ENCODE assay signal across 22 cellular contexts in genomic region chr11:85723088-85723487, GRCh38. TPM values are rescaled to one million over a fixed set of nuclear protein-coding genes. Genes with fewer than 3 reads are reported as not detected.
"Had no signal": no experiment of that assay in that cellular context is flagged by ENCODE, and none has a peak within 500 bp of the region (broad histone marks: within the 10 kb centered on the region; RNA-seq: fewer than 3 reads in every experiment).

No MANE protein-coding gene starts in this region.

- H3K27me3 Mint-ChIP-seq: activated naive CD8-positive, alpha-beta T cell; activated T-cell treated with anti-CD3 and anti-CD28 coated beads, Interleukin-2, amount 50 U/mL, for 24 hours; activated T-helper 17 cell treated with anti-CD3 and anti-CD28 coated beads, Interleukin-2, amount 50 U/mL, for 72 hours; T-cell had no signal

- H3K36me3 ChIP-seq: adrenal gland, colonic mucosa, esophagus squamous epithelium, gastrocnemius medialis, ovary, prostate gland, right atrium auricular region, upper lobe of left lung had no signal

- DNase-seq: activated CD4-positive, alpha-beta T cell treated with anti-CD3 and anti-CD28 coated beads, Interleukin-2, amount 50 U/mL, for 1 hour; activated CD4-positive, CD25-positive, alpha-beta regulatory T cell treated with anti-CD3 and anti-CD28 coated beads, Interleukin-2, amount 50 U/mL, for 72 hours; activated T-cell treated with anti-CD3 and anti-CD28 coated beads, Interleukin-2, amount 50 U/mL, for 24 hours; adrenal gland; colonic mucosa; dorsolateral prefrontal cortex; esophagus squamous epithelium; gastrocnemius medialis; hippocampal formation; mesendoderm; naive B cell; ovary; stimulated activated CD4-positive, alpha-beta T cell treated with anti-CD3 and anti-CD28 coated beads, Interleukin-4, amount 100 ng/mL, for 24 hours; stimulated activated naive CD8-positive, alpha-beta T cell treated with anti-CD3 and anti-CD28 coated beads, Interleukin-15, Interleukin-2, amounts not matched to agents 100 U/mL and 50 U/mL, for 24 hours; T-cell; upper lobe of left lung had no signal

- H3K36me3 Mint-ChIP-seq: naive B cell had no signal

- H3K27ac Mint-ChIP-seq: activated naive CD8-positive, alpha-beta T cell; activated T-cell treated with anti-CD3 and anti-CD28 coated beads, Interleukin-2, amount 50 U/mL, for 24 hours; activated T-helper 17 cell treated with anti-CD3 and anti-CD28 coated beads, Interleukin-2, amount 50 U/mL, for 72 hours; T-cell; T-helper 2 cell treated with Interferon-gamma antibody and Interleukin-4, amounts not matched to agents 5 μg/mL and 100 μg/mL, for 36 hours had no signal

- H3K4me3 Mint-ChIP-seq: activated naive CD8-positive, alpha-beta T cell; activated T-cell treated with anti-CD3 and anti-CD28 coated beads, Interleukin-2, amount 50 U/mL, for 24 hours; activated T-helper 17 cell treated with anti-CD3 and anti-CD28 coated beads, Interleukin-2, amount 50 U/mL, for 72 hours; naive B cell; T-cell; T-helper 2 cell treated with Interferon-gamma antibody and Interleukin-4, amounts not matched to agents 5 μg/mL and 100 μg/mL, for 36 hours had no signal

- H3K4me1 Mint-ChIP-seq: activated T-helper 17 cell treated with anti-CD3 and anti-CD28 coated beads, Interleukin-2, amount 50 U/mL, for 72 hours; naive B cell had no signal

- H3K27ac ChIP-seq: adrenal gland, colonic mucosa, dorsolateral prefrontal cortex, esophagus squamous epithelium, gastrocnemius medialis, ovary, prostate gland, right atrium auricular region, upper lobe of left lung, VCaP had no signal

- ATAC-seq: activated T-helper 17 cell treated with anti-CD3 and anti-CD28 coated beads, Interleukin-2, amount 50 U/mL, for 72 hours; gastrocnemius medialis; stimulated activated naive CD8-positive, alpha-beta T cell treated with anti-CD3 and anti-CD28 coated beads, Interleukin-15, Interleukin-2, amounts not matched to agents 100 U/mL and 50 U/mL, for 24 hours; T-cell had no signal

- H3K27me3 ChIP-seq: adrenal gland, colonic mucosa, dorsolateral prefrontal cortex, esophagus squamous epithelium, ovary, right atrium auricular region, upper lobe of left lung had no signal

- H3K4me3 ChIP-seq: adrenal gland, colonic mucosa, dorsolateral prefrontal cortex, esophagus squamous epithelium, gastrocnemius medialis, ovary, prostate gland, right atrium auricular region, upper lobe of left lung had no signal

- H3K9me3 ChIP-seq: adrenal gland, colonic mucosa, esophagus squamous epithelium, gastrocnemius medialis, ovary, prostate gland, right atrium auricular region, upper lobe of left lung had no signal

- H3K9me3 Mint-ChIP-seq: activated T-cell treated with anti-CD3 and anti-CD28 coated beads, Interleukin-2, amount 50 U/mL, for 24 hours; activated T-helper 17 cell treated with anti-CD3 and anti-CD28 coated beads, Interleukin-2, amount 50 U/mL, for 72 hours; naive B cell; T-cell; T-helper 2 cell treated with Interferon-gamma antibody and Interleukin-4, amounts not matched to agents 5 μg/mL and 100 μg/mL, for 36 hours had no signal

- H3K4me1 ChIP-seq: adrenal gland, colonic mucosa, prostate gland had no signal

RNA-seq across cellular contexts. Expression of gene CCDC89, which starts 37.1 kb away (rescaled TPM):
- total RNA-seq: activated T-helper 17 cell treated with anti-CD3 and anti-CD28 coated beads, Interleukin-2, amount 50 U/mL, for 72 hours had no signal
